Comparison of ENCODE assay signal across 19 cellular contexts in the genomic region with DNA sequence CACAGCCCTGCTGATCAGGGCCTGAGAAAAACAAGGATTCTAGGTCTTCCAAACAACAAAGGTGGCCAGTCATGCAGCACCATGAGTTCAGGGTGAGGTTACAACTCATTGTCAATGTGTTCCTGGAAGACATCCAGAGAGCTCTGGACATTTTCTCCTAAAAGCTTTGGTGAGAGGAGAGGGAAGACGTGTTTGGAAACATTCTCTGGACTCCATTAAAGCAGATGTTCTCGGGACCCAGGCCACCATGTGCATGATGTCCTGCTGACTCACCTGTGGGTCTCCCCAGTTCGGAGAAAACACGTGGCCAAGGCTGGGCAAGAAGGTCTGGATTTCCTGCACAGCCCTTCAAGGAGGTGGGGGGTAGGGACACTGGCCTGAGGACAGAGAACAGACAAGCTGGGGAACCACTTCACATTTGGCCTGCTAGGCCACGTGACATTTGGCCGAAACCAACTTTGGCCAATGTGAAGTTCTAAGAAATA.
DNase-seq lines count a peak whose midpoint lies in the region; ATAC-seq and TF ChIP-seq lines count a peak whose summit lies in the region.
"Had no signal": no experiment of that assay in that cellular context is flagged by ENCODE, and none has a peak within 500 bp of the region (broad histone marks: within the 10 kb centered on the region; RNA-seq: fewer than 3 reads in every experiment).

No MANE protein-coding gene starts in this region.

- H3K4me3 ChIP-seq in hepatocyte: no peak overlapping the region
- H3K4me3 ChIP-seq in rectal smooth muscle tissue (ENCODE audit: low read length): no peak overlapping the region
- H3K4me3 ChIP-seq in upper lobe of right lung: no peak overlapping the region
- H3K4me3 ChIP-seq: HAP-1 had no signal

- no peaks in the 10 kb centered on the region for H4K20me1 ChIP-seq in hepatocyte (ENCODE audit: insufficient read depth, poor library complexity, severe bottlenecking)

- H3K9me3 ChIP-seq in hepatocyte (ENCODE audit: low read depth) (no peaks in the 10 kb centered on the region), upper lobe of right lung (no peaks in the 10 kb centered on the region)
- H3K9me3 ChIP-seq: HAP-1 had no signal

- H3K79me2 ChIP-seq in hepatocyte: no peaks in the 10 kb centered on the region

- no peak for ATAC-seq in upper lobe of right lung
- no peak for ATAC-seq in GM21381 (IDR thresholded peaks at IDR 0.05; ENCODE audit: unreplicated experiment)
- ATAC-seq: naive thymus-derived CD8-positive, alpha-beta T cell had no signal

- H3K27ac ChIP-seq in caudate nucleus (ENCODE audit: low read depth, low read length) (peak overlapping the region; percentile 4), hepatocyte (peak overlapping the region; percentile 74), rectal smooth muscle tissue (ENCODE audit: low read depth, low read length) (peak overlapping the region; percentile 82), upper lobe of right lung (no peak overlapping the region)
- H3K27ac ChIP-seq: brain microvascular endothelial cell had no signal

- H3K9ac ChIP-seq in rectal smooth muscle tissue (ENCODE audit: low read length): no peak overlapping the region

- H3K36me3 ChIP-seq in hepatocyte (replicated peaks; ENCODE audit: insufficient read depth, low read depth) (no peaks in the 10 kb centered on the region), rectal smooth muscle tissue (ENCODE audit: control insufficient read depth, insufficient read depth, low read length) (no peaks in the 10 kb centered on the region), upper lobe of right lung (no peaks in the 10 kb centered on the region)
- H3K36me3 ChIP-seq: brain microvascular endothelial cell, HAP-1 had no signal

- H3K4me1 ChIP-seq in hepatocyte (ENCODE audit: insufficient read depth): peaks cover 11% of the 10 kb centered on the region
- peaks cover 53% of the 10 kb centered on the region for H3K4me1 ChIP-seq in rectal smooth muscle tissue (ENCODE audit: control insufficient read depth, insufficient read depth, low read length)
- no peaks in the 10 kb centered on the region for H3K4me1 ChIP-seq in upper lobe of right lung
- H3K4me1 ChIP-seq: HAP-1 had no signal

- no peaks in the 10 kb centered on the region for H3K9me2 ChIP-seq in hepatocyte (replicated peaks; ENCODE audit: insufficient read depth)

- H3K27me3 ChIP-seq in hepatocyte: no peaks in the 10 kb centered on the region
- no peaks in the 10 kb centered on the region for H3K27me3 ChIP-seq in rectal smooth muscle tissue (ENCODE audit: control insufficient read depth, insufficient read depth, low read length)
- H3K27me3 ChIP-seq in upper lobe of right lung: peaks cover 6% of the 10 kb centered on the region

- no peak overlapping the region for H3K4me2 ChIP-seq in hepatocyte

- WGBS in hepatocyte (ENCODE audit: low lambda C conversion rate, missing lambda C conversion rate): 82% methylated on average over 6 of the region's 6 CpGs

- H2AFZ ChIP-seq in hepatocyte: no peak overlapping the region

- intact Hi-C loops in upper lobe of right lung (cut with DNase I): no loop called here

- DNase-seq in M059J (ENCODE audit: low read depth) (peak; percentile 29), caudate nucleus (lab: John Stamatoyannopoulos, UW) (no peak), hepatocyte (ENCODE audit: low spot score) (no peak), upper lobe of right lung (no peak)
- DNase-seq in NK-92 treated with Interleukin-12 subunit alpha and Interleukin-12 subunit beta, amount 100 ng/mL, for 24 hours (lab: John Stamatoyannopoulos, UW): no peak
- no peak for DNase-seq in activated CD8-positive, alpha-beta memory T cell treated with anti-CD3 and anti-CD28 coated beads, Interleukin-2, amount 50 U/mL, for 48 hours
- DNase-seq: ACHN; activated naive CD8-positive, alpha-beta T cell treated with anti-CD3 and anti-CD28 coated beads for 36 hours; activated T-cell treated with anti-CD3 and anti-CD28 coated beads, Interleukin-2, amount 50 U/mL, for 1 hour; brain microvascular endothelial cell; CD4-positive, alpha-beta T cell; DMS53; naive thymus-derived CD8-positive, alpha-beta T cell; NCI-H1417 treated with DMSO at 0.1 percent for 48 hours; stimulated activated CD4-positive, alpha-beta T cell treated with anti-CD3 and anti-CD28 coated beads, Interleukin-15, amount 100 ng/mL, for 24 hours; stimulated activated naive CD4-positive, alpha-beta T cell had no signal

- no peak for TF ChIP-seq CTCF in hepatocyte (IDR thresholded peaks at IDR 0.05; ENCODE audit: poor library complexity)
- TF ChIP-seq CTCF in upper lobe of right lung (IDR thresholded peaks at IDR 0.05): no peak
